Comparison of ENCODE assay signal across 8 cellular contexts in genomic region chr5:10856646-10857332, GRCh38.
DNase-seq lines count a peak whose midpoint lies in the region; ATAC-seq, FAIRE-seq and TF ChIP-seq lines count a peak whose summit lies in the region.

No MANE protein-coding gene starts in this region.

- FAIRE-seq in HepG2 (lab: Jason Lieb, UNC) = no peak

- POLR2A ChIA-PET in RWPE1 (lab: Yijun Ruan, JAX; ENCODE audit: low non-redundant PET) = no interaction called here
- POLR2A ChIA-PET in HepG2 (lab: Yijun Ruan, JAX) = no interaction called here

- peak overlapping the region; percentile 37 for H3K27ac Mint-ChIP-seq in chondrocyte (ENCODE audit: unreplicated experiment)
- H3K27ac Mint-ChIP-seq in stimulated activated memory B cell treated with anti-CD40 and anti-IgM and Interleukin-4, amounts not matched to agents 10 μg/mL and 1 μg/mL and 100 μg/mL, for 72 hours = no peak overlapping the region

- intact Hi-C loops in HepG2 (cut with micrococcal nuclease; ENCODE audit: unreplicated experiment) = loop anchor here (2.0 to 5.0 kb wide), 3 partner anchors 24 to 159 kb away; no protein-coding TSS in a partner anchor

- H3K27me3 ChIP-seq in BE2C (peaks cover 3% of the 10 kb centered on the region; the same call in 1 of the 2 replicates), HAP-1 (ENCODE audit: low read depth) (no peaks in the 10 kb centered on the region), HepG2 (ENCODE audit: control insufficient read depth in 1 of 2, insufficient read depth in 2 of 2, low read length in 2 of 2) (no peaks in the 10 kb centered on the region)

- H3K4me2 ChIP-seq in HepG2 (ENCODE audit: low read depth, low read length) = peak overlapping the region; percentile 71

- H4K20me1 ChIP-seq in HepG2 (ENCODE audit: insufficient read depth, low read length) = no peaks in the 10 kb centered on the region

- in situ Hi-C loops in HAP-1 (cut with MboI; ENCODE audit: low sequenced_read_pairs) (no loop called here), HepG2 (cut with HindIII; ENCODE audit: extremely low pct_ligation_motif_present, low pct_unique_long_range_greater_than_20kb) (loop anchor here (5.0 kb wide), 1 partner anchor 164 kb away; no protein-coding TSS in a partner anchor)

- peak; percentile 62 for DNase-seq in BE2C
- DNase-seq in HAP-1 (ENCODE audit: low spot score in 2 of 2) = peak; percentile 78 to 90
- peak; percentile 27 for DNase-seq in RWPE1 (ENCODE audit: low spot score)
- DNase-seq in chondrocyte (ENCODE audit: low spot score) = no peak
- peak; percentile 71 for DNase-seq in HepG2 (ENCODE audit: low spot score)
- DNase-seq in substantia nigra (lab: John Stamatoyannopoulos, UW) = peak in 38 of 49 donors; percentile 10 to 72 (median 44)

- 49% methylated on average over 16 of the region's 16 CpGs for WGBS in HepG2 (ENCODE audit: low lambda C conversion rate)

- no peaks in the 10 kb centered on the region for H3K4me1 ChIP-seq in BE2C
- peaks cover 6% of the 10 kb centered on the region for H3K4me1 ChIP-seq in HAP-1
- peaks cover 74% of the 10 kb centered on the region for H3K4me1 ChIP-seq in HepG2 (ENCODE audit: insufficient read depth, low read length)

- H3K79me2 ChIP-seq in HepG2 (ENCODE audit: insufficient read depth, low read length) = no peaks in the 10 kb centered on the region

- peak overlapping the region; percentile 10 for H3K4me3 Mint-ChIP-seq in chondrocyte (ENCODE audit: unreplicated experiment)
- no peak overlapping the region for H3K4me3 Mint-ChIP-seq in stimulated activated memory B cell treated with anti-CD40 and anti-IgM and Interleukin-4, amounts not matched to agents 10 μg/mL and 1 μg/mL and 100 μg/mL, for 72 hours

- no peak overlapping the region for H3K4me3 ChIP-seq in BE2C (ENCODE audit: low read depth, low read length)
- no peak overlapping the region for H3K4me3 ChIP-seq in HAP-1
- peak overlapping the region in 1 of 3 experiments; percentile 24; a peak in 2 of 6 replicates for H3K4me3 ChIP-seq in HepG2 (replicated peaks in 1 of 3; ENCODE audit: insufficient read depth in 1 of 3, low read depth in 2 of 3, low read length in 3 of 3)

- H3K9me3 Mint-ChIP-seq in chondrocyte (ENCODE audit: low read depth) = peaks cover 7% of the 10 kb centered on the region
- peaks cover 4% of the 10 kb centered on the region for H3K9me3 Mint-ChIP-seq in stimulated activated memory B cell treated with anti-CD40 and anti-IgM and Interleukin-4, amounts not matched to agents 10 μg/mL and 1 μg/mL and 100 μg/mL, for 72 hours

- no TSS peak for BruUV-seq in HepG2 (replicated peaks; lab: Mats Ljungman, UMichigan)

- H3K27ac ChIP-seq in RWPE1 = no peak overlapping the region
- H3K27ac ChIP-seq in HepG2 (ENCODE audit: extremely low read length, insufficient read depth, low read length) = peak overlapping the region; percentile 45
- H3K27ac ChIP-seq in substantia nigra (ENCODE audit: low read depth, low read length, poor library complexity, severe bottlenecking) = no peak overlapping the region

- ATAC-seq in HepG2 (peak; percentile 68), GM19397 (IDR thresholded peaks at IDR 0.05; ENCODE audit: unreplicated experiment) (no peak)
- ATAC-seq in stimulated activated memory B cell treated with anti-CD40 and anti-IgM and Interleukin-4, amounts not matched to agents 10 μg/mL and 1 μg/mL and 100 μg/mL, for 72 hours = no peak

- no peak for TF ChIP-seq EP300 in HepG2 (IDR thresholded peaks at IDR 0.05; ENCODE audit: low read depth in 2 of 2, low read length in 2 of 2)
- TF ChIP-seq EP300 in HepG2 (CRISPR knock-in tag; IDR thresholded peaks at IDR 0.05; ENCODE audit: borderline replicate concordance) = no peak

- peak overlapping the region; percentile 30; the same call in 1 of the 2 replicates for H3K9ac ChIP-seq in HepG2 (ENCODE audit: insufficient read depth, low read depth, low read length)

- peaks cover 11% of the 10 kb centered on the region for H3K27me3 Mint-ChIP-seq in chondrocyte (ENCODE audit: low read depth)
- H3K27me3 Mint-ChIP-seq in stimulated activated memory B cell treated with anti-CD40 and anti-IgM and Interleukin-4, amounts not matched to agents 10 μg/mL and 1 μg/mL and 100 μg/mL, for 72 hours = peaks cover 31% of the 10 kb centered on the region

- CTCF ChIA-PET in RWPE1 (lab: Yijun Ruan, JAX) = interaction anchor here (0.6 to 0.7 kb wide), 3 partner anchors 26 to 659 kb away, joined by 3 read pairs; no protein-coding TSS in a partner anchor
- CTCF ChIA-PET in HepG2 (lab: Yijun Ruan, JAX; ENCODE audit: low intra/inter-chr PET ratio, low total read pairs) = no interaction called here

- no peak for TF ChIP-seq POLR2A in HepG2 (IDR thresholded peaks at IDR 0.05; ENCODE audit: insufficient read depth in 1 of 2, low read depth in 2 of 2, low read length in 2 of 2)

- peaks cover 9% of the 10 kb centered on the region for H3K4me1 Mint-ChIP-seq in chondrocyte (ENCODE audit: low read depth)
- H3K4me1 Mint-ChIP-seq in stimulated activated memory B cell treated with anti-CD40 and anti-IgM and Interleukin-4, amounts not matched to agents 10 μg/mL and 1 μg/mL and 100 μg/mL, for 72 hours = peaks cover 17% of the 10 kb centered on the region

- H3K9me3 ChIP-seq in BE2C (no peaks in the 10 kb centered on the region), HAP-1 (no peaks in the 10 kb centered on the region), HepG2 (ENCODE audit: low read length) (no peaks in the 10 kb centered on the region)

- no peaks in the 10 kb centered on the region for H3K36me3 ChIP-seq in BE2C
- no peaks in the 10 kb centered on the region for H3K36me3 ChIP-seq in HAP-1 (replicated peaks)
- H3K36me3 ChIP-seq in HepG2 (replicated peaks in 1 of 2; ENCODE audit: control insufficient read depth in 1 of 2, insufficient read depth in 2 of 2, low read length in 2 of 2) = no peaks in the 10 kb centered on the region

- H3K36me3 Mint-ChIP-seq in chondrocyte (ENCODE audit: low read depth) = no peaks in the 10 kb centered on the region
- H3K36me3 Mint-ChIP-seq in stimulated activated memory B cell treated with anti-CD40 and anti-IgM and Interleukin-4, amounts not matched to agents 10 μg/mL and 1 μg/mL and 100 μg/mL, for 72 hours = no peaks in the 10 kb centered on the region

- TF ChIP-seq CTCF in BE2C (IDR thresholded peaks at IDR 0.05; ENCODE audit: low read depth, low read length) (peak; percentile 89), RWPE1 (conservative IDR thresholded peaks at IDR 0.05; ENCODE audit: low read depth) (peak; percentile 58), chondrocyte (IDR thresholded peaks at IDR 0.05) (peak; percentile 93), HepG2 (CRISPR knock-in tag; IDR thresholded peaks at IDR 0.05) (peak; percentile 78)

- TF ChIP-seq RAD21 in HepG2 (CRISPR knock-in tag; IDR thresholded peaks at IDR 0.05) = peak; percentile 21

- no peak overlapping the region for H2AFZ ChIP-seq in HepG2 (ENCODE audit: low read length)

TF ChIP-seq in HepG2, 621 proteins besides CTCF, POLR2A, EP300 and RAD21 (continues in another document):
- TF ChIP-seq ZNF672 (CRISPR knock-in tag; IDR thresholded peaks at IDR 0.05) (no peak), PAXIP1 (CRISPR knock-in tag; conservative IDR thresholded peaks at IDR 0.05) (0 out of 2 replicates have a peak, but pooled peaks have one; percentile 22), RXRA (CRISPR knock-in tag; IDR thresholded peaks at IDR 0.05) (0 out of 2 replicates have a peak, but pooled peaks have one; percentile 36), ZNF101 (CRISPR knock-in tag; IDR thresholded peaks at IDR 0.05; ENCODE audit: borderline replicate concordance, low read depth) (no peak), ZFP91 (CRISPR knock-in tag; IDR thresholded peaks at IDR 0.05; ENCODE audit: borderline replicate concordance) (peak; percentile 39; the same call in 1 of the 2 replicates), SOX13 (IDR thresholded peaks at IDR 0.05) (no peak), SOX13 (CRISPR knock-in tag; conservative IDR thresholded peaks at IDR 0.05 in 1 of 2, IDR thresholded peaks at IDR 0.05 in 1 of 2) (peak in 1 of 2 experiments; percentile 62; a peak in 2 of 4 replicates), KDM5A (IDR thresholded peaks at IDR 0.05; ENCODE audit: borderline replicate concordance, low read length) (no peak), MTF2 (CRISPR knock-in tag; IDR thresholded peaks at IDR 0.05; ENCODE audit: borderline replicate concordance) (no peak), ELF1 (CRISPR knock-in tag; IDR thresholded peaks at IDR 0.05) (peak; percentile 11; the same call in 1 of the 2 replicates)
